Comparison of ENCODE assay signal across 21 cellular contexts in genomic region chr1:61111084-61112050, GRCh38. TPM values are rescaled to one million over a fixed set of nuclear protein-coding genes. Genes with fewer than 3 reads are reported as not detected.
DNase-seq lines count a peak whose midpoint lies in the region; TF ChIP-seq lines count a peak whose summit lies in the region.
"Had no signal": no experiment of that assay in that cellular context is flagged by ENCODE, and none has a peak within 500 bp of the region (broad histone marks: within the 10 kb centered on the region; RNA-seq: fewer than 3 reads in every experiment).

No MANE protein-coding gene starts in this region.

- TF ChIP-seq CTCF in dorsolateral prefrontal cortex (IDR thresholded peaks at IDR 0.05 in 54 of 56, conservative IDR thresholded peaks at IDR 0.05 in 2 of 56; ENCODE audit: low read depth in 1 of 56, partially characterized antibody in 56 of 56) = no peak
- TF ChIP-seq CTCF in mesothelial cell of epicardium (IDR thresholded peaks at IDR 0.05; ENCODE audit: unreplicated experiment) = no peak
- no peak for TF ChIP-seq CTCF in Calu3 (IDR thresholded peaks at IDR 0.05; ENCODE audit: unreplicated experiment)

- intact Hi-C loops in dorsolateral prefrontal cortex (cut with DNase I) (no loop called here), Calu3 (cut with micrococcal nuclease; ENCODE audit: unreplicated experiment) (no loop called here)

- no peak overlapping the region for H3K4me3 ChIP-seq in HUES48 (ENCODE audit: low read depth, low read length)
- peak overlapping the region in 1 of 59 donors; percentile 5 for H3K4me3 ChIP-seq in dorsolateral prefrontal cortex
- H3K4me3 ChIP-seq: body of pancreas, SJCRH30 had no signal

- CTCF ChIA-PET in Calu3 (lab: Charles Lee) = no interaction called here

- H3K27me3 Mint-ChIP-seq in mesothelial cell of epicardium (ENCODE audit: low read depth) (no peaks in the 10 kb centered on the region), Calu3 (ENCODE audit: unreplicated experiment) (no peaks in the 10 kb centered on the region)
- H3K27me3 Mint-ChIP-seq: activated naive CD4-positive, alpha-beta T cell treated with anti-CD3 and anti-CD28 coated beads, Interleukin-2, amount 50 U/mL, for 24 hours; T-helper 17 cell had no signal

- H3K4me1 Mint-ChIP-seq in mesothelial cell of epicardium (peaks cover 47% of the 10 kb centered on the region), Calu3 (ENCODE audit: low read depth, unreplicated experiment) (peaks cover 16% of the 10 kb centered on the region)
- H3K4me1 Mint-ChIP-seq: activated B cell treated with CpG ODN at 0.5 μM for 24 hours had no signal

- BruUV-seq in Calu3 (replicated peaks; lab: Mats Ljungman, UMichigan) = no TSS peak

- H3K4me3 Mint-ChIP-seq in mesothelial cell of epicardium (peak overlapping the region; percentile 1), Calu3 (ENCODE audit: low read depth, unreplicated experiment) (no peak overlapping the region)
- H3K4me3 Mint-ChIP-seq: activated B cell treated with CpG ODN at 0.5 μM for 24 hours; activated CD8-positive, alpha-beta T cell treated with anti-CD3 and anti-CD28 coated beads, Interleukin-2, amount 10 ng/mL, durations not matched to agents 7 days and 5 days; activated naive CD4-positive, alpha-beta T cell treated with anti-CD3 and anti-CD28 coated beads, Interleukin-2, amount 50 U/mL, for 24 hours; HFFc6; stimulated activated naive CD8-positive, alpha-beta T cell treated with anti-CD3 and anti-CD28 coated beads, Interleukin-15, Interleukin-2, amounts not matched to agents 100 ng/mL and 50 ng/mL, for 24 hours; T-helper 17 cell had no signal

- H3K9me3 Mint-ChIP-seq in mesothelial cell of epicardium = peaks cover 8% of the 10 kb centered on the region
- peaks cover 3% of the 10 kb centered on the region for H3K9me3 Mint-ChIP-seq in Calu3 (ENCODE audit: low read depth, unreplicated experiment)
- H3K9me3 Mint-ChIP-seq: activated naive CD4-positive, alpha-beta T cell treated with anti-CD3 and anti-CD28 coated beads, Interleukin-2, amount 50 U/mL, for 24 hours; HFFc6; stimulated activated naive CD8-positive, alpha-beta T cell treated with anti-CD3 and anti-CD28 coated beads, Interleukin-15, Interleukin-2, amounts not matched to agents 100 ng/mL and 50 ng/mL, for 24 hours had no signal

- no peak for DNase-seq in dorsolateral prefrontal cortex
- DNase-seq in mesothelial cell of epicardium (ENCODE audit: low spot score in 2 of 2, unreplicated experiment in 2 of 2) = no peak
- peak; percentile 33 for DNase-seq in superior temporal gyrus (ENCODE audit: extremely low spot score)
- DNase-seq in activated CD4-positive, alpha-beta T cell treated with anti-CD3 and anti-CD28 coated beads, Interleukin-2, amount 50 U/mL, for 1 hour = no peak
- DNase-seq in Calu3 = no peak
- DNase-seq in NK-92 (lab: John Stamatoyannopoulos, UW; ENCODE audit: unreplicated experiment) = no peak
- DNase-seq: activated B cell treated with CpG ODN at 0.5 μM for 24 hours; activated CD8-positive, alpha-beta T cell treated with anti-CD3 and anti-CD28 coated beads, Interleukin-2, amount 10 ng/mL, durations not matched to agents 7 days and 5 days; activated T-cell treated with anti-CD3 and anti-CD28 coated beads, Interleukin-2, amount 50 U/mL, for 48 hours; AML-193; body of pancreas; Caco-2; head of caudate nucleus; HFFc6; mesenchymal stem cell; retina; SJCRH30; T-helper 17 cell had no signal

- peaks cover 26% of the 10 kb centered on the region for H3K4me1 ChIP-seq in HUES48 (ENCODE audit: control insufficient read depth, insufficient read depth, low read length)
- H3K4me1 ChIP-seq: SJCRH30 had no signal

- H3K36me3 Mint-ChIP-seq in mesothelial cell of epicardium (peaks cover 21% of the 10 kb centered on the region), Calu3 (ENCODE audit: insufficient read depth, unreplicated experiment) (no peaks in the 10 kb centered on the region)

- H3K27ac ChIP-seq in HUES48 (ENCODE audit: low read depth, low read length) = peak overlapping the region; percentile 53
- H3K27ac ChIP-seq in dorsolateral prefrontal cortex = peak overlapping the region in 39 of 59 donors; percentile 2 to 64 (median 34)
- H3K27ac ChIP-seq: SJCRH30 had no signal

- H3K9ac ChIP-seq in HUES48 (ENCODE audit: low read depth, low read length) = no peak overlapping the region

- H3K36me3 ChIP-seq in HUES48 (ENCODE audit: control insufficient read depth, insufficient read depth, low read length) = no peaks in the 10 kb centered on the region
- H3K36me3 ChIP-seq: SJCRH30 had no signal

- H3K27ac Mint-ChIP-seq in mesothelial cell of epicardium (peak overlapping the region; percentile 89), Calu3 (ENCODE audit: unreplicated experiment) (no peak overlapping the region)
- H3K27ac Mint-ChIP-seq: activated B cell treated with CpG ODN at 0.5 μM for 24 hours; activated CD8-positive, alpha-beta T cell treated with anti-CD3 and anti-CD28 coated beads, Interleukin-2, amount 10 ng/mL, durations not matched to agents 7 days and 5 days; activated naive CD4-positive, alpha-beta T cell treated with anti-CD3 and anti-CD28 coated beads, Interleukin-2, amount 50 U/mL, for 24 hours; HFFc6; stimulated activated naive CD8-positive, alpha-beta T cell treated with anti-CD3 and anti-CD28 coated beads, Interleukin-15, Interleukin-2, amounts not matched to agents 100 ng/mL and 50 ng/mL, for 24 hours; T-helper 17 cell had no signal

- H3K9me3 ChIP-seq in HUES48 (ENCODE audit: control insufficient read depth, insufficient read depth, low read length) = peaks cover 3% of the 10 kb centered on the region; the same call in 1 of the 2 replicates
- H3K9me3 ChIP-seq: body of pancreas, Caco-2, SJCRH30 had no signal

- H3K27me3 ChIP-seq in HUES48 (ENCODE audit: control insufficient read depth, insufficient read depth, low read length) = no peaks in the 10 kb centered on the region
- H3K27me3 ChIP-seq in dorsolateral prefrontal cortex = no peaks in the 10 kb centered on the region
- H3K27me3 ChIP-seq: body of pancreas, SJCRH30 had no signal

RNA-seq across cellular contexts. Expression of gene NFIA, which starts 29.0 kb away (rescaled TPM):
- total RNA-seq in dorsolateral prefrontal cortex (100 to 1,000 TPM in 40 of 120 experiments, 10 to 100 TPM in 80; 63.0 to 203 (median 91.8) TPM), mesothelial cell of epicardium (152 to 163 TPM (median 162 TPM) in 3 replicates), Calu3 (2022) (28.3 and 38.6 TPM in 2 replicates)
